22 cellular contexts compared by ENCODE assay signal in genomic region chr20:48752963-48753362, GRCh38.
DNase-seq lines count a peak whose midpoint lies in the region; ATAC-seq and TF ChIP-seq lines count a peak whose summit lies in the region.
"Had no signal": no experiment of that assay in that cellular context is flagged by ENCODE, and none has a peak within 500 bp of the region (broad histone marks: within the 10 kb centered on the region; RNA-seq: fewer than 3 reads in every experiment).

No MANE protein-coding gene starts in this region.

- no peaks in the 10 kb centered on the region for H3K9me3 ChIP-seq in right lobe of liver

- H3K27ac ChIP-seq in right lobe of liver = no peak overlapping the region
- H3K27ac ChIP-seq: VCaP had no signal

- no peak overlapping the region for H3K4me3 ChIP-seq in right lobe of liver

- H3K27me3 Mint-ChIP-seq in activated naive CD4-positive, alpha-beta T cell treated with anti-CD3 and anti-CD28 coated beads, Interleukin-2, amount 50 U/mL, for 24 hours = no peaks in the 10 kb centered on the region
- H3K27me3 Mint-ChIP-seq in activated CD4-positive, alpha-beta memory T cell treated with anti-CD3 and anti-CD28 coated beads for 36 hours = no peaks in the 10 kb centered on the region
- H3K27me3 Mint-ChIP-seq in endothelial cell (ENCODE audit: unreplicated experiment) = peaks cover 40% of the 10 kb centered on the region
- H3K27me3 Mint-ChIP-seq: stimulated activated naive CD8-positive, alpha-beta T cell treated with anti-CD3 and anti-CD28 coated beads, Interleukin-15, amount 100 ng/mL, for 72 hours had no signal

- ATAC-seq in right lobe of liver (no peak), GM21529 (IDR thresholded peaks at IDR 0.05; ENCODE audit: unreplicated experiment) (no peak), GM19452 (IDR thresholded peaks at IDR 0.05; ENCODE audit: unreplicated experiment) (no peak)
- ATAC-seq: esophagus mucosa; left cardiac atrium; right cardiac atrium; stimulated activated naive CD8-positive, alpha-beta T cell treated with anti-CD3 and anti-CD28 coated beads, Interleukin-15, amount 100 ng/mL, for 72 hours had no signal

- H3K4me3 Mint-ChIP-seq in activated naive CD4-positive, alpha-beta T cell treated with anti-CD3 and anti-CD28 coated beads, Interleukin-2, amount 50 U/mL, for 24 hours = no peak overlapping the region
- no peak overlapping the region for H3K4me3 Mint-ChIP-seq in activated CD4-positive, alpha-beta memory T cell treated with anti-CD3 and anti-CD28 coated beads for 36 hours
- no peak overlapping the region for H3K4me3 Mint-ChIP-seq in endothelial cell (ENCODE audit: unreplicated experiment)
- H3K4me3 Mint-ChIP-seq: stimulated activated naive CD8-positive, alpha-beta T cell treated with anti-CD3 and anti-CD28 coated beads, Interleukin-15, amount 100 ng/mL, for 72 hours had no signal

- intact Hi-C loops in activated CD4-positive, alpha-beta memory T cell treated with anti-CD3 and anti-CD28 coated beads for 36 hours (cut with micrococcal nuclease) = no loop called here
- intact Hi-C loops in right lobe of liver (cut with DNase I) = no loop called here

- DNase-seq in activated naive CD4-positive, alpha-beta T cell (lab: John Stamatoyannopoulos, UW) = no peak
- DNase-seq in activated CD4-positive, alpha-beta memory T cell treated with anti-CD3 and anti-CD28 coated beads for 36 hours = no peak
- no peak for DNase-seq in endothelial cell (ENCODE audit: low spot score)
- no peak for DNase-seq in right lobe of liver
- no peak for DNase-seq in effector CD4-positive, alpha-beta T cell
- DNase-seq: dermis blood vessel endothelial cell; KBM-7; left cardiac atrium; midbrain; MV-4-11; NCI-H2029; NCI-H524; nucleus accumbens; right cardiac atrium; stimulated activated naive CD8-positive, alpha-beta T cell treated with anti-CD3 and anti-CD28 coated beads, Interleukin-15, amount 100 ng/mL, for 72 hours; SW 1271; trophoblast cell had no signal

- H3K36me3 ChIP-seq in right lobe of liver = no peaks in the 10 kb centered on the region

- 55% methylated on average over 4 of the region's 6 CpGs for WGBS in right lobe of liver (ENCODE audit: insufficient coverage, low coverage, low lambda C conversion rate, missing lambda C conversion rate)

- POLR2A ChIA-PET in activated CD4-positive, alpha-beta memory T cell treated with anti-CD3 and anti-CD28 coated beads for 36 hours (lab: Charles Lee) = interaction anchor here (6.4 kb wide), 1 partner anchor 13 kb away, joined by 44 read pairs; no protein-coding TSS in a partner anchor

- TF ChIP-seq POLR2A in right lobe of liver (IDR thresholded peaks at IDR 0.05) = no peak

- no peak for TF ChIP-seq CTCF in endothelial cell (IDR thresholded peaks at IDR 0.05; ENCODE audit: unreplicated experiment)
- no peak for TF ChIP-seq CTCF in right lobe of liver (IDR thresholded peaks at IDR 0.05)

- H3K27me3 ChIP-seq in right lobe of liver = no peaks in the 10 kb centered on the region

- no peaks in the 10 kb centered on the region for H3K4me1 ChIP-seq in right lobe of liver

- peaks cover 83% of the 10 kb centered on the region for H3K4me1 Mint-ChIP-seq in activated naive CD4-positive, alpha-beta T cell treated with anti-CD3 and anti-CD28 coated beads, Interleukin-2, amount 50 U/mL, for 24 hours
- peaks cover 85% of the 10 kb centered on the region for H3K4me1 Mint-ChIP-seq in activated CD4-positive, alpha-beta memory T cell treated with anti-CD3 and anti-CD28 coated beads for 36 hours (ENCODE audit: low read depth)
- H3K4me1 Mint-ChIP-seq in endothelial cell (ENCODE audit: unreplicated experiment) = peaks cover 88% of the 10 kb centered on the region

- CTCF ChIA-PET in activated CD4-positive, alpha-beta memory T cell treated with anti-CD3 and anti-CD28 coated beads for 36 hours (lab: Charles Lee) = no interaction called here

- peak overlapping the region; percentile 0 for H3K27ac Mint-ChIP-seq in activated naive CD4-positive, alpha-beta T cell treated with anti-CD3 and anti-CD28 coated beads, Interleukin-2, amount 50 U/mL, for 24 hours
- peak overlapping the region; percentile 30 for H3K27ac Mint-ChIP-seq in activated CD4-positive, alpha-beta memory T cell treated with anti-CD3 and anti-CD28 coated beads for 36 hours
- peak overlapping the region; percentile 99 for H3K27ac Mint-ChIP-seq in endothelial cell (ENCODE audit: unreplicated experiment)

- H3K36me3 Mint-ChIP-seq in activated naive CD4-positive, alpha-beta T cell treated with anti-CD3 and anti-CD28 coated beads, Interleukin-2, amount 50 U/mL, for 24 hours = peaks cover 13% of the 10 kb centered on the region
- H3K36me3 Mint-ChIP-seq in activated CD4-positive, alpha-beta memory T cell treated with anti-CD3 and anti-CD28 coated beads for 36 hours = peaks cover 45% of the 10 kb centered on the region
- H3K36me3 Mint-ChIP-seq in endothelial cell (ENCODE audit: low read depth, unreplicated experiment) = peaks cover 83% of the 10 kb centered on the region

- no peaks in the 10 kb centered on the region for H3K9me3 Mint-ChIP-seq in activated naive CD4-positive, alpha-beta T cell treated with anti-CD3 and anti-CD28 coated beads, Interleukin-2, amount 50 U/mL, for 24 hours
- H3K9me3 Mint-ChIP-seq in activated CD4-positive, alpha-beta memory T cell treated with anti-CD3 and anti-CD28 coated beads for 36 hours = peaks cover 20% of the 10 kb centered on the region
- no peaks in the 10 kb centered on the region for H3K9me3 Mint-ChIP-seq in endothelial cell (ENCODE audit: unreplicated experiment)

Comparison
In these comparisons a context has a peak if more than half of its experiments do, and no peak if none do; other contexts are left out.
1. H3K27ac Mint-ChIP-seq: peak in every context shown above with its lines; median percentile 99 in endothelial cell; 30 in activated CD4-positive, alpha-beta memory T cell treated with anti-CD3 and anti-CD28 coated beads for 36 hours; 0 in activated naive CD4-positive, alpha-beta T cell treated with anti-CD3 and anti-CD28 coated beads, Interleukin-2, amount 50 U/mL, for 24 hours.